13 cellular contexts compared by ENCODE assay signal in the genomic region with DNA sequence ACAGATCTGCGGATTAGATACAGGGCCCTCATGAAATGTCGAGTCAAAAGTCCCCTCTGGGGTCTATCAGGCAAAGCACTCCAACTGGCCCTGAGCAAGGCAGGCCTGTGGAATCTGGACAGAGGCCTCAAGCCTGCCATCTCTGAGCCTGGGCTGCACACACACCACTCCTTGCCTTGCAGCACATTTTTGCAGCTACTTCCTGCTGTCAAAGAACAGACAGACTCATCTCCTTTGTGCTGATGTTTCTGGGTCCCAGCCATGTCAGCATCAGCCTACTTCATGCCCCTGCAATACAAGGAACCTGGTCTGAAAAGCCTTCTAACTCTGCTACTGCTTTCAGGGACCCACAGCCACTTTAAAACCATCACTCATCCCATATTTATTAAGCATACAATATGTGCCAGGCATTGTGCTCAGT.
DNase-seq lines count a peak whose midpoint lies in the region; ATAC-seq and TF ChIP-seq lines count a peak whose summit lies in the region.
"Had no signal": no experiment of that assay in that cellular context is flagged by ENCODE, and none has a peak within 500 bp of the region (broad histone marks: within the 10 kb centered on the region; RNA-seq: fewer than 3 reads in every experiment).

No MANE protein-coding gene starts in this region.

- no peaks in the 10 kb centered on the region for H3K79me2 ChIP-seq in mammary epithelial cell (ENCODE audit: insufficient read depth, low read length)

- no peaks in the 10 kb centered on the region for H4K20me1 ChIP-seq in mammary epithelial cell (ENCODE audit: insufficient read depth, low read length)

- H3K27me3 ChIP-seq in mammary epithelial cell (ENCODE audit: insufficient read depth, low read length) (no peaks in the 10 kb centered on the region), aorta (ENCODE audit: control insufficient read depth in 1 of 2, insufficient read depth in 2 of 2, low read length in 1 of 2) (no peaks in the 10 kb centered on the region)
- H3K27me3 ChIP-seq: body of pancreas had no signal

- H3K27ac ChIP-seq in mammary epithelial cell (ENCODE audit: insufficient read depth, low read depth, low read length) (peak overlapping the region; percentile 63), aorta (ENCODE audit: low read depth in 1 of 2, low read length in 2 of 2) (peak overlapping the region; percentile 15 to 63)
- H3K27ac ChIP-seq: body of pancreas had no signal

- H2AFZ ChIP-seq in mammary epithelial cell (ENCODE audit: low read depth, low read length) = peak overlapping the region; percentile 41

- intact Hi-C loops in mammary epithelial cell (cut with micrococcal nuclease) (loop anchor here (2.0 to 5.0 kb wide), 3 partner anchors 43 to 99 kb away; partner anchors contain the start of gene IL12A), aorta (cut with DNase I) (no loop called here)

- 100% methylated on average over 2 of the region's 2 CpGs for WGBS in mammary epithelial cell (ENCODE audit: low coverage, missing lambda C conversion rate)
- 60 to 63% methylated on average over 2 of the region's 2 CpGs for WGBS in aorta, 2 donors

- H3K9ac ChIP-seq in mammary epithelial cell (ENCODE audit: insufficient read depth, low read length) = no peak overlapping the region

- in situ Hi-C loops in mammary epithelial cell (cut with MboI; ENCODE audit: low sequenced_read_pairs in 2 of 2) = no loop called here

- H3K9me3 ChIP-seq in mammary epithelial cell (replicated peaks; ENCODE audit: insufficient read depth, low read length) (no peaks in the 10 kb centered on the region), aorta (ENCODE audit: control insufficient read depth, low read length) (no peaks in the 10 kb centered on the region)
- H3K9me3 ChIP-seq: body of pancreas had no signal

- H3K4me1 ChIP-seq in mammary epithelial cell (ENCODE audit: insufficient read depth, low read length) (peaks cover 28% of the 10 kb centered on the region), aorta (ENCODE audit: control insufficient read depth in 1 of 2, insufficient read depth in 2 of 2, low read length in 2 of 2) (no peaks in the 10 kb centered on the region)

- no TSS peak for BruUV-seq in mammary epithelial cell (replicated peaks; lab: Mats Ljungman, UMichigan)

- H3K4me2 ChIP-seq in mammary epithelial cell (ENCODE audit: insufficient read depth, low read depth, low read length) = peak overlapping the region; percentile 61

- TF ChIP-seq CTCF in mammary epithelial cell (conservative IDR thresholded peaks at IDR 0.05 in 1 of 2, IDR thresholded peaks at IDR 0.05 in 1 of 2; ENCODE audit: extremely low read depth in 1 of 2, insufficient read depth in 1 of 2, low read depth in 1 of 2, low read length in 2 of 2) = no peak

- no peaks in the 10 kb centered on the region for H3K36me3 ChIP-seq in mammary epithelial cell (ENCODE audit: insufficient read depth, low read length)
- H3K36me3 ChIP-seq in aorta (ENCODE audit: control insufficient read depth in 1 of 2, insufficient read depth in 2 of 2, low read length in 1 of 2) = no peaks in the 10 kb centered on the region

- H3K4me3 ChIP-seq in mammary epithelial cell (replicated peaks in 1 of 3; ENCODE audit: insufficient read depth in 1 of 3, low read depth in 2 of 3, low read length in 3 of 3) = no peak overlapping the region
- no peak overlapping the region for H3K4me3 ChIP-seq in aorta (ENCODE audit: low read length in 2 of 2)
- H3K4me3 ChIP-seq: body of pancreas had no signal

- dilution Hi-C loops in mammary epithelial cell (cut with HindIII; ENCODE audit: low sequenced_read_pairs) = no loop called here

- DNase-seq in NOMO-1 treated with DMSO at 0.1 percent for 48 hours (lab: John Stamatoyannopoulos, UW; ENCODE audit: unreplicated experiment) = peak; percentile 6
- DNase-seq in NOMO-1 treated with dmso at 0.1 percent for 144 hours (lab: John Stamatoyannopoulos, UW; ENCODE audit: unreplicated experiment) = no peak
- DNase-seq in mammary epithelial cell = peak; percentile 32
- DNase-seq in medulla oblongata (ENCODE audit: extremely low spot score) = peak; percentile 15
- DNase-seq in aorta = no peak
- DNase-seq in activated CD4-positive, alpha-beta T cell treated with anti-CD3 and anti-CD28 coated beads, Interleukin-2, amount 50 U/mL, for 4 hours = no peak
- DNase-seq: activated T-cell treated with anti-CD3 and anti-CD28 coated beads, Interleukin-2, amount 50 U/mL, for 1 hour; body of pancreas; DMS53; kidney; stimulated activated CD4-positive, alpha-beta T cell treated with anti-CD3 and anti-CD28 coated beads, Interleukin-2, amount 100 ng/mL, for 48 hours had no signal

- CTCF ChIA-PET in mammary epithelial cell (lab: Charles Lee; ENCODE audit: low non-redundant PET) = no interaction called here

- ATAC-seq in aorta (ENCODE audit: low FRiP score) (no peak), GM18909 (IDR thresholded peaks at IDR 0.05; ENCODE audit: poor library complexity, unreplicated experiment) (no peak), HG03039 (IDR thresholded peaks at IDR 0.05; ENCODE audit: unreplicated experiment) (no peak)
- ATAC-seq: body of pancreas had no signal

Comparison
In these comparisons a context has a peak if more than half of its experiments do, and no peak if none do; other contexts are left out.
1. DNase-seq: peak in NOMO-1 treated with DMSO at 0.1 percent for 48 hours (single experiment), mammary epithelial cell (single experiment) and medulla oblongata (single experiment); none in NOMO-1 treated with dmso at 0.1 percent for 144 hours (single experiment), aorta (0 of 2) and activated CD4-positive, alpha-beta T cell treated with anti-CD3 and anti-CD28 coated beads, Interleukin-2, amount 50 U/mL, for 4 hours (0 of 2).